Comparison of ENCODE assay signal across 8 cellular contexts in the genomic region with DNA sequence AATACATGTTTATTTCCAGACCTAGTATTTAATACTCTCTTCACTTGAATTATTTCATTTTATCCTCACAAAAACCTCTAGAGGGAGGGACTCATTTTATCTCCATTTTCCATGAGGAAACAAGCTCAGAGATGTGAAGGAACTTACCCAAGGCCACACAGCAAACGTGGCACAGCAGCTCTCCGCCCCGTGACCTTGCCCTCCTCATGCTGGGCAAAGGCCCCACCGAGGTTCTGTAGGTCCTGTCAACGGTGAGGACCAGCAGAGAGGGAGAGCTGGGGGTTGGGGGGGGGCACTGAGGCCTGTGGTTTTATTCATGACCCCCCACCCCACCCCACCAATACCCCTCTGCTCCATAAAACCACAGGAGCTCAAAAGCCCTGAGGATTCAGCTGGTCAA. TPM values are rescaled to one million over a fixed set of nuclear protein-coding genes. Genes with fewer than 3 reads are reported as not detected.
DNase-seq lines count a peak whose midpoint lies in the region; ATAC-seq, FAIRE-seq and TF ChIP-seq lines count a peak whose summit lies in the region.

No MANE protein-coding gene starts in this region.

- no peak for FAIRE-seq in keratinocyte (lab: Jason Lieb, UNC)

- no peak overlapping the region for H3K27ac Mint-ChIP-seq in activated CD4-positive, alpha-beta T cell treated with anti-CD3 and anti-CD28 coated beads for 36 hours
- no peak overlapping the region for H3K27ac Mint-ChIP-seq in activated T-helper 1 cell treated with anti-CD3 and anti-CD28 coated beads, Interleukin-12 subunit alpha, Interleukin-12 subunit beta, Interleukin-2, Interleukin-4 antibody, amounts not matched to agents 30 ng/mL and 10 ng/mL and 1 ng/mL, durations not matched to agents 14 hours and 24 hours and 36 hours

- POLR2A ChIA-PET in activated CD4-positive, alpha-beta T cell treated with anti-CD3 and anti-CD28 coated beads for 36 hours (lab: Charles Lee), result interaction anchor here (0.5 to 0.7 kb wide), 3 partner anchors 21 to 39 kb away, joined by 3 read pairs; no protein-coding TSS in a partner anchor

- intact Hi-C loops in activated CD4-positive, alpha-beta T cell treated with anti-CD3 and anti-CD28 coated beads for 36 hours (cut with DNase I, micrococcal nuclease), result loop anchor here in 1 of 2 experiments (1.0 to 10.0 kb wide), 6 partner anchors 28 to 1200 kb away; a partner anchor contains a TSS
- intact Hi-C loops in activated T-helper 1 cell treated with anti-CD3 and anti-CD28 coated beads, Interleukin-12 subunit alpha, Interleukin-12 subunit beta, Interleukin-2, Interleukin-4 antibody, amounts not matched to agents 30 ng/mL and 10 ng/mL and 1 ng/mL, durations not matched to agents 14 hours and 24 hours and 36 hours (cut with micrococcal nuclease), result loop anchor here (1.0 to 10.0 kb wide), 3 partner anchors 52 to 370 kb away; a partner anchor contains a TSS
- intact Hi-C loops in aorta (cut with DNase I), result no loop called here

- peaks cover 9% of the 10 kb centered on the region in 2 experiments for H3K36me3 ChIP-seq in keratinocyte (ENCODE audit: control insufficient read depth in 2 of 2, extremely low read depth in 1 of 2, insufficient read depth in 2 of 2, low read length in 2 of 2)
- no peaks in the 10 kb centered on the region for H3K36me3 ChIP-seq in aorta (ENCODE audit: control insufficient read depth in 1 of 2, insufficient read depth in 2 of 2, low read length in 1 of 2)

- no peak overlapping the region for H2AFZ ChIP-seq in keratinocyte (ENCODE audit: control insufficient read depth, low read length)

- 72 to 75% methylated on average over 5 of the region's 5 CpGs for WGBS in aorta, 2 donors

- no peaks in the 10 kb centered on the region for H3K27me3 Mint-ChIP-seq in activated CD4-positive, alpha-beta T cell treated with anti-CD3 and anti-CD28 coated beads for 36 hours
- peaks cover 2% of the 10 kb centered on the region for H3K27me3 Mint-ChIP-seq in activated T-helper 1 cell treated with anti-CD3 and anti-CD28 coated beads, Interleukin-12 subunit alpha, Interleukin-12 subunit beta, Interleukin-2, Interleukin-4 antibody, amounts not matched to agents 30 ng/mL and 10 ng/mL and 1 ng/mL, durations not matched to agents 14 hours and 24 hours and 36 hours (ENCODE audit: insufficient read depth)

- no peaks in the 10 kb centered on the region for H4K20me1 ChIP-seq in keratinocyte (ENCODE audit: control insufficient read depth, extremely low read depth, insufficient read depth, low read length)

- dilution Hi-C loops in keratinocyte (cut with MboI; ENCODE audit: extremely low pct_ligation_motif_present, low sequenced_read_pairs), result no loop called here

- peak overlapping the region; percentile 76 for H3K4me3 Mint-ChIP-seq in activated CD4-positive, alpha-beta T cell treated with anti-CD3 and anti-CD28 coated beads for 36 hours
- H3K4me3 Mint-ChIP-seq in activated T-helper 1 cell treated with anti-CD3 and anti-CD28 coated beads, Interleukin-12 subunit alpha, Interleukin-12 subunit beta, Interleukin-2, Interleukin-4 antibody, amounts not matched to agents 30 ng/mL and 10 ng/mL and 1 ng/mL, durations not matched to agents 14 hours and 24 hours and 36 hours, result peak overlapping the region; percentile 81

- H3K4me2 ChIP-seq in keratinocyte (ENCODE audit: control insufficient read depth, extremely low read depth, insufficient read depth, low read depth, low read length), result peak overlapping the region; percentile 40

- no peaks in the 10 kb centered on the region for H3K9me3 ChIP-seq in keratinocyte (ENCODE audit: control insufficient read depth, low read depth, low read length)
- H3K9me3 ChIP-seq in aorta (ENCODE audit: control insufficient read depth, low read length), result no peaks in the 10 kb centered on the region

- H3K27ac ChIP-seq in keratinocyte (ENCODE audit: control insufficient read depth, insufficient read depth, low read length) (peak overlapping the region; percentile 65), substantia nigra (ENCODE audit: low read depth, low read length, poor library complexity, severe bottlenecking) (peak overlapping the region; percentile 98), aorta (ENCODE audit: low read depth in 1 of 2, low read length in 2 of 2) (peak overlapping the region in 1 of 2 donors; percentile 83)

- no peaks in the 10 kb centered on the region for H3K9me3 Mint-ChIP-seq in activated CD4-positive, alpha-beta T cell treated with anti-CD3 and anti-CD28 coated beads for 36 hours (ENCODE audit: low read depth)
- no peaks in the 10 kb centered on the region for H3K9me3 Mint-ChIP-seq in activated T-helper 1 cell treated with anti-CD3 and anti-CD28 coated beads, Interleukin-12 subunit alpha, Interleukin-12 subunit beta, Interleukin-2, Interleukin-4 antibody, amounts not matched to agents 30 ng/mL and 10 ng/mL and 1 ng/mL, durations not matched to agents 14 hours and 24 hours and 36 hours

- ATAC-seq in activated CD4-positive, alpha-beta T cell treated with anti-CD3 and anti-CD28 coated beads for 36 hours, result no peak
- ATAC-seq in HG03139 (IDR thresholded peaks at IDR 0.05; ENCODE audit: unreplicated experiment) (no peak), aorta (ENCODE audit: low FRiP score) (no peak)

- H3K79me2 ChIP-seq in keratinocyte (ENCODE audit: control insufficient read depth, insufficient read depth, low read length), result peaks cover 3% of the 10 kb centered on the region

- CTCF ChIA-PET in activated CD4-positive, alpha-beta T cell treated with anti-CD3 and anti-CD28 coated beads for 36 hours (lab: Charles Lee), result interaction anchor here (0.6 to 2.7 kb wide), 16 partner anchors 13 to 288 kb away, joined by 3 to 17 read pairs (median 4); a partner anchor contains a TSS

- H3K4me1 Mint-ChIP-seq in activated CD4-positive, alpha-beta T cell treated with anti-CD3 and anti-CD28 coated beads for 36 hours, result peaks cover 13% of the 10 kb centered on the region
- H3K4me1 Mint-ChIP-seq in activated T-helper 1 cell treated with anti-CD3 and anti-CD28 coated beads, Interleukin-12 subunit alpha, Interleukin-12 subunit beta, Interleukin-2, Interleukin-4 antibody, amounts not matched to agents 30 ng/mL and 10 ng/mL and 1 ng/mL, durations not matched to agents 14 hours and 24 hours and 36 hours (ENCODE audit: low read depth), result peaks cover 26% of the 10 kb centered on the region

- DNase-seq in activated CD4-positive, alpha-beta T cell treated with anti-CD3 and anti-CD28 coated beads for 36 hours, result peak; percentile 20
- no peak for DNase-seq in activated CD4-positive, alpha-beta T cell treated with anti-CD3 and anti-CD28 coated beads for 1 hour
- no peak for DNase-seq in activated T-helper 1 cell treated with anti-CD3 and anti-CD28 coated beads, Interleukin-12 subunit alpha, Interleukin-12 subunit beta, Interleukin-2, Interleukin-4 antibody, amounts not matched to agents 30 ng/mL and 10 ng/mL and 1 ng/mL, durations not matched to agents 14 hours and 24 hours and 36 hours (ENCODE audit: low spot score)
- DNase-seq in keratinocyte (ENCODE audit: low read depth, low spot score), result no peak
- DNase-seq in substantia nigra (lab: John Stamatoyannopoulos, UW), result no peak
- no peak for DNase-seq in germinal center (ENCODE audit: low spot score)
- DNase-seq in aorta, result no peak

- peak overlapping the region in 1 of 3 experiments; percentile 41 for H3K4me3 ChIP-seq in keratinocyte (ENCODE audit: control insufficient read depth in 2 of 3, extremely low read depth in 1 of 3, insufficient read depth in 2 of 3, low read depth in 1 of 3, low read length in 3 of 3)
- H3K4me3 ChIP-seq in aorta (ENCODE audit: low read length in 2 of 2), result no peak overlapping the region

- H3K9ac ChIP-seq in keratinocyte (ENCODE audit: control insufficient read depth, extremely low read depth, insufficient read depth, low read length), result peak overlapping the region; percentile 58

- no peaks in the 10 kb centered on the region for H3K36me3 Mint-ChIP-seq in activated CD4-positive, alpha-beta T cell treated with anti-CD3 and anti-CD28 coated beads for 36 hours (ENCODE audit: low read depth)
- no peaks in the 10 kb centered on the region for H3K36me3 Mint-ChIP-seq in activated T-helper 1 cell treated with anti-CD3 and anti-CD28 coated beads, Interleukin-12 subunit alpha, Interleukin-12 subunit beta, Interleukin-2, Interleukin-4 antibody, amounts not matched to agents 30 ng/mL and 10 ng/mL and 1 ng/mL, durations not matched to agents 14 hours and 24 hours and 36 hours (ENCODE audit: low read depth)

- TF ChIP-seq CTCF in keratinocyte (optimal IDR thresholded peaks at IDR 0.05 in 1 of 3, IDR thresholded peaks at IDR 0.05 in 1 of 3, conservative IDR thresholded peaks at IDR 0.05 in 1 of 3; ENCODE audit: extremely low read depth in 1 of 3, insufficient read depth in 2 of 3, low read length in 3 of 3), result no peak

- H3K4me1 ChIP-seq in keratinocyte (ENCODE audit: control insufficient read depth, extremely low read depth, insufficient read depth, low read length) (peaks cover 27% of the 10 kb centered on the region), aorta (ENCODE audit: control insufficient read depth in 1 of 2, insufficient read depth in 2 of 2, low read length in 2 of 2) (no peaks in the 10 kb centered on the region)

- H3K27me3 ChIP-seq in keratinocyte (ENCODE audit: control insufficient read depth, extremely low read depth, insufficient read depth, low read length) (no peaks in the 10 kb centered on the region), aorta (ENCODE audit: control insufficient read depth in 1 of 2, insufficient read depth in 2 of 2, low read length in 1 of 2) (no peaks in the 10 kb centered on the region)

- H3K9me1 ChIP-seq in keratinocyte (ENCODE audit: control insufficient read depth, extremely low read depth, insufficient read depth, low read length), result no peaks in the 10 kb centered on the region

RNA-seq across cellular contexts. Expression of a gene that starts 40.9 kb away (rescaled TPM):
- not detected for total RNA-seq in activated CD4-positive, alpha-beta T cell treated with anti-CD3 and anti-CD28 coated beads for 36 hours
- not detected in 2 replicates for total RNA-seq in activated T-helper 1 cell treated with anti-CD3 and anti-CD28 coated beads, Interleukin-12 subunit alpha, Interleukin-12 subunit beta, Interleukin-2, Interleukin-4 antibody, amounts not matched to agents 30 ng/mL and 10 ng/mL and 1 ng/mL, durations not matched to agents 14 hours and 24 hours and 36 hours
- polyA plus RNA-seq in keratinocyte, result 0.22 to 0.34 TPM (median 0.26 TPM) in 3 replicates
- 0.29 TPM for polyA plus RNA-seq in keratinocyte (2011; ENCODE audit: low read depth)
- 0.25 and 0.40 TPM in 2 replicates for polyA plus RNA-seq in keratinocyte (2011; cell fraction: cytosol; rRNA removed)
- polyA plus RNA-seq in keratinocyte (2011; cell fraction: nucleus; rRNA removed), result 0.60 and 0.61 TPM in 2 replicates
- polyA plus RNA-seq in keratinocyte (2012; ENCODE audit: low replicate concordance), result 0.21 and 0.31 TPM in 2 replicates
- polyA minus RNA-seq in keratinocyte, result 0.89 TPM in 1 of 3 replicates, not detected in the others
- polyA minus RNA-seq in keratinocyte (2011; cell fraction: cytosol; rRNA and poly(A)+ RNA removed), result not detected
- polyA minus RNA-seq in keratinocyte (2011; cell fraction: nucleus; rRNA and poly(A)+ RNA removed), result not detected in 2 replicates
- total RNA-seq in aorta, result under 1 TPM in 1 of 2 donors, not detected in 1; 0.36 TPM
- 1 to 10 TPM in 1 of 2 donors, not detected in 1; 4.1 TPM for polyA plus RNA-seq in aorta
